Comparison of ENCODE assay signal across 11 cellular contexts in the genomic region with DNA sequence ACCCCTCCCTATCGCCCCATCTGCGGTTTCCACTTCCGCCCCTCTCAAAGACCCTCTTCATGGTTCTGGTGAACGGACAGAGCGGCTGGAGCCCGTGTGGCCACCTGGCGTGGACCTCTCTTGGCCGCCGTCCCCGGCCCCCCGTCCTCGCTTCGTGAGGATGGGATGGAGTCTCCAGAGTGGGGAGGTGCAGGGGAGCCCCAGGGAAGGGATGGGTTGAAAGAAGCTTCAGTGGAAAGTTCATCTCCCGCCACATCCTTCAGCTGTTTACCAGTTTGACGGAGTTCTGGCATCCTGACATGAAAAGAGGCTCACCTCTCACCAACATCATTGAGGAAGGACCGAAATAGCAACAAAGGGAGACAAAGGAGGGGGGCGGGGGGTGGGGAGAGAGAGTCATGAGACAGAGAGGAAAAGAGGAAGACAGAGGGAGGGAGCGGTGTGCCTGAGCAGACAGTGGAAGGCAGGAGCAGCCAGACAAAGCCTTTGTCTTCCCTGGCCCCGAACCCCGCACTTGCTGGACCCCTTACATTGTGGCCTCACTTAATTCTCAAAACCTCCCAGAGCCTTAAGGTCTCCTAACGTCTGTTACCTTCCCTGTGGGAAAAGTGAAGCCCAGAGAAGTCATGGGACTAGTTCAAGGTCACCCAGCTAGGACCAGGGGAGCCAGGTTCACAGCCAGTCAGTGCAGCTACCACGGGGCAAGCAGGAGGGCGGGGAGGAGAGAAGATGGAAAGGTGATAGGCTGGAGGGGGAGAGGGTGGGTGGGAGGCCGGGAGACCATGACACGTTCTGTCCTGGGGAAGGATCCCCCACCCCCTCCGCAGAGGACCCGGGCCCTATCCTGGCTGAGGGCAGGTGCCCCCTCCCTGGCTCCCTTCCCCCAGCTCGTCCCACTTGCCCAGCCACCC. TPM values are rescaled to one million over a fixed set of nuclear protein-coding genes. Genes with fewer than 3 reads are reported as not detected.
DNase-seq lines count a peak whose midpoint lies in the region; ATAC-seq and TF ChIP-seq lines count a peak whose summit lies in the region.
"Had no signal": no experiment of that assay in that cellular context is flagged by ENCODE, and none has a peak within 500 bp of the region (broad histone marks: within the 10 kb centered on the region; RNA-seq: fewer than 3 reads in every experiment).

No MANE protein-coding gene starts in this region.

- peak; percentile 5 for ATAC-seq in gastroesophageal sphincter
- no peak for ATAC-seq in GM21390 (IDR thresholded peaks at IDR 0.05; ENCODE audit: unreplicated experiment)
- ATAC-seq in HG03108 (IDR thresholded peaks at IDR 0.05; ENCODE audit: unreplicated experiment) = no peak
- no peak for ATAC-seq in HG02981 (IDR thresholded peaks at IDR 0.05; ENCODE audit: unreplicated experiment)

- TF ChIP-seq POLR2A in gastroesophageal sphincter (IDR thresholded peaks at IDR 0.05) = no peak

- 47 to 50% methylated on average over 6 to 13 of the region's 28 CpGs for WGBS in gastroesophageal sphincter (ENCODE audit: low coverage in 1 of 2), 2 donors

- H3K9me3 ChIP-seq in gastroesophageal sphincter = no peaks in the 10 kb centered on the region

- H3K4me1 ChIP-seq in gastroesophageal sphincter = peaks cover 0 to 16% (median 4%) of the 10 kb centered on the region in 3 donors
- H3K4me1 ChIP-seq: parathyroid adenoma had no signal

- no peak overlapping the region for H3K4me3 ChIP-seq in gastroesophageal sphincter

- H3K36me3 ChIP-seq in gastroesophageal sphincter = no peaks in the 10 kb centered on the region

- no peak for TF ChIP-seq EP300 in gastroesophageal sphincter (IDR thresholded peaks at IDR 0.05)

- peaks cover 2% of the 10 kb centered on the region for H3K27me3 ChIP-seq in gastroesophageal sphincter

- peak; percentile 66 for DNase-seq in stimulated activated CD4-positive, alpha-beta T cell treated with anti-CD3 and anti-CD28 coated beads, Interleukin-15, amount 100 ng/mL, for 24 hours
- DNase-seq in stimulated activated CD4-positive, alpha-beta T cell treated with anti-CD3 and anti-CD28 coated beads, Interleukin-12 subunit alpha, Interleukin-12 subunit beta, amount 100 ng/mL, for 4 hours = no peak
- peak; percentile 61 for DNase-seq in activated CD4-positive, alpha-beta T cell treated with anti-CD3 and anti-CD28 coated beads for 48 hours
- DNase-seq in NCI-H526 (lab: John Stamatoyannopoulos, UW) = no peak
- DNase-seq: GOT3, NCI-H510A had no signal

- TF ChIP-seq CTCF in gastroesophageal sphincter (IDR thresholded peaks at IDR 0.05) = no peak

- H3K27ac ChIP-seq in gastroesophageal sphincter = peak overlapping the region in 2 of 4 donors; percentile 21 to 29
- H3K27ac ChIP-seq: parathyroid adenoma had no signal

RNA-seq across cellular contexts. Expression of a gene that starts 54.9 kb away (rescaled TPM):
- total RNA-seq in gastroesophageal sphincter = 1 to 10 TPM in 1 of 4 donors, under 1 TPM in 2, not detected in 1; 0.15 to 2.7 (median 0.35) TPM

Comparison
In these comparisons a context has a peak if more than half of its experiments do, and no peak if none do; other contexts are left out.
1. DNase-seq: peak in stimulated activated CD4-positive, alpha-beta T cell treated with anti-CD3 and anti-CD28 coated beads, Interleukin-15, amount 100 ng/mL, for 24 hours (single experiment) and activated CD4-positive, alpha-beta T cell treated with anti-CD3 and anti-CD28 coated beads for 48 hours (single experiment); none in stimulated activated CD4-positive, alpha-beta T cell treated with anti-CD3 and anti-CD28 coated beads, Interleukin-12 subunit alpha, Interleukin-12 subunit beta, amount 100 ng/mL, for 4 hours (single experiment) and NCI-H526 (0 of 2).